Comparison of ENCODE assay signal across 8 cellular contexts in genomic region chr12:91577586-91578539, GRCh38.
DNase-seq lines count a peak whose midpoint lies in the region; ATAC-seq, FAIRE-seq and TF ChIP-seq lines count a peak whose summit lies in the region.

No MANE protein-coding gene starts in this region.

- no peaks in the 10 kb centered on the region for H3K27me3 ChIP-seq in Loucy (ENCODE audit: insufficient read depth, low read length, poor library complexity, severe bottlenecking)

- H3K4me3 ChIP-seq in Loucy (ENCODE audit: low read length, poor library complexity, severe bottlenecking) = peak overlapping the region; percentile 66
- peak overlapping the region; percentile 2 for H3K4me3 ChIP-seq in retinal pigment epithelial cell (ENCODE audit: low read length)

- peak overlapping the region; percentile 65 for H3K4me3 Mint-ChIP-seq in activated CD8-positive, alpha-beta T cell treated with anti-CD3 and anti-CD28 coated beads for 36 hours

- H4K20me1 ChIP-seq in Loucy (ENCODE audit: insufficient read depth, low read length, poor library complexity, severe bottlenecking) = no peaks in the 10 kb centered on the region

- TF ChIP-seq CTCF in D721Med (IDR thresholded peaks at IDR 0.05; ENCODE audit: insufficient read depth, missing control alignments) (peak; percentile 52), Loucy (conservative IDR thresholded peaks at IDR 0.05; ENCODE audit: low read length) (peak; percentile 74), retinal pigment epithelial cell (conservative IDR thresholded peaks at IDR 0.05; ENCODE audit: low read depth, low read length) (peak; percentile 38)
- TF ChIP-seq CTCF in activated CD8-positive, alpha-beta T cell treated with anti-CD3 and anti-CD28 coated beads for 36 hours (IDR thresholded peaks at IDR 0.05) = peak; percentile 73

- H3K4me1 Mint-ChIP-seq in activated CD8-positive, alpha-beta T cell treated with anti-CD3 and anti-CD28 coated beads for 36 hours (ENCODE audit: low read depth) = peaks cover 15% of the 10 kb centered on the region

- H3K9me3 ChIP-seq in Loucy (ENCODE audit: insufficient read depth, low read depth, low read length) = no peaks in the 10 kb centered on the region

- POLR2A ChIA-PET in activated CD8-positive, alpha-beta T cell treated with anti-CD3 and anti-CD28 coated beads for 36 hours (lab: Charles Lee) = interaction anchor here (1.3 kb wide), 1 partner anchor 567 kb away, joined by 4 read pairs; no protein-coding TSS in a partner anchor

- H3K36me3 ChIP-seq in Loucy (ENCODE audit: insufficient read depth, low read length) = no peaks in the 10 kb centered on the region

- no peaks in the 10 kb centered on the region for H3K36me3 Mint-ChIP-seq in activated CD8-positive, alpha-beta T cell treated with anti-CD3 and anti-CD28 coated beads for 36 hours (ENCODE audit: low read depth)

- no peak for TF ChIP-seq POLR2A in GM12892 (IDR thresholded peaks at IDR 0.05; ENCODE audit: low read depth, low read length)

- H3K27ac Mint-ChIP-seq in activated CD8-positive, alpha-beta T cell treated with anti-CD3 and anti-CD28 coated beads for 36 hours = no peak overlapping the region

- CTCF ChIA-PET in activated CD8-positive, alpha-beta T cell treated with anti-CD3 and anti-CD28 coated beads for 36 hours (lab: Charles Lee) = interaction anchor here (1.0 to 2.7 kb wide), 8 partner anchors 8 to 349 kb away, joined by 3 to 15 read pairs (median 4); no protein-coding TSS in a partner anchor

- H3F3A ChIP-seq in Loucy (ENCODE audit: low read depth) = no peaks in the 10 kb centered on the region

- peak overlapping the region; percentile 12 for H3K9ac ChIP-seq in Loucy (ENCODE audit: low read depth, low read length, poor library complexity, severe bottlenecking)

- intact Hi-C loops in activated CD8-positive, alpha-beta T cell treated with anti-CD3 and anti-CD28 coated beads for 36 hours (cut with micrococcal nuclease) = loop anchor here (10.0 kb wide), 1 partner anchor 1017 kb away; no protein-coding TSS in a partner anchor

- no peaks in the 10 kb centered on the region for H3K27me3 Mint-ChIP-seq in activated CD8-positive, alpha-beta T cell treated with anti-CD3 and anti-CD28 coated beads for 36 hours

- DNase-seq in D721Med (ENCODE audit: insufficient read length, low spot score) = no peak
- no peak for DNase-seq in activated CD8-positive, alpha-beta T cell treated with anti-CD3 and anti-CD28 coated beads for 36 hours
- peak in 1 of 2 donors; percentile 7 for DNase-seq in frontal cortex (ENCODE audit: low spot score in 2 of 2)
- DNase-seq in retinal pigment epithelial cell (ENCODE audit: low read depth) = no peak
- no peak for DNase-seq in GM12892 (ENCODE audit: insufficient read length)
- no peak for DNase-seq in urothelium cell line (ENCODE audit: low spot score)

- peak overlapping the region; percentile 81 for H3K4me2 ChIP-seq in Loucy (ENCODE audit: low read depth, low read length, poor library complexity, severe bottlenecking)

- no peaks in the 10 kb centered on the region for H3K79me2 ChIP-seq in Loucy (ENCODE audit: insufficient read depth, low read length)

- FAIRE-seq in D721Med (lab: Jason Lieb, UNC) = peak; percentile 66
- FAIRE-seq in frontal cortex (lab: Jason Lieb, UNC) = peak; percentile 87
- no peak for FAIRE-seq in GM12892 (lab: Jason Lieb, UNC)
- no peak for FAIRE-seq in urothelium cell line (lab: Jason Lieb, UNC)

- H3K9me2 ChIP-seq in Loucy (replicated peaks; ENCODE audit: low read depth, low read length) = no peaks in the 10 kb centered on the region

- H2AFZ ChIP-seq in Loucy (ENCODE audit: low read length) = peak overlapping the region; percentile 89

- peak; percentile 76 for ATAC-seq in GM19455 (IDR thresholded peaks at IDR 0.05; ENCODE audit: unreplicated experiment)
- peak; percentile 85 for ATAC-seq in activated CD8-positive, alpha-beta T cell treated with anti-CD3 and anti-CD28 coated beads for 36 hours

- H3K4me1 ChIP-seq in Loucy (ENCODE audit: insufficient read depth, low read length, poor library complexity, severe bottlenecking) = no peaks in the 10 kb centered on the region

- no peaks in the 10 kb centered on the region for H3K9me3 Mint-ChIP-seq in activated CD8-positive, alpha-beta T cell treated with anti-CD3 and anti-CD28 coated beads for 36 hours
